ENCODE assay signal across 9 cellular contexts in the genomic region with DNA sequence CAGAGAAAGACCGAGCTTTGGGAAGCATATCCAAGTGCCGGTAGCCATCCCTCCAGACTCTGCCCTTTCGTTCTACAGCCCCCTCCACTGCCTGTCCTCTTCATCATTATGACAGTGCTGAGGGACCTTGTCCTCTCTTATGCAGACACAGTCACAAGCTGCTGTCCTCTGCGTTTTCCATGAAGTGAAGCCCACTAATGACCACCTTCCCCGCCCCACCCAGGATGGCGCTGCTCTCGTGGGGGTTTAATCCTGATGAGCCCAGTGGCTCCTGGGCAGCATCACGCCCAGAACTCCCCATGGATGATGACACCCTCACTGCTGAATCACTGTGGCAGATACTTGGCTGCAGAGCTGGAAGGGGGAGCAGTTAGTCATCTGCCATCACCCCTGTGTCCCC.
"Had no signal": no experiment of that assay in that cellular context is flagged by ENCODE, and none has a peak within 500 bp of the region (broad histone marks: within the 10 kb centered on the region; RNA-seq: fewer than 3 reads in every experiment).

No MANE protein-coding gene starts in this region.

- DNase-seq: GM23248, GOT3, H7, H9, HCEC 1CT, HFFc6 had no signal

- H3K4me1 ChIP-seq: HAP-1 had no signal

- H3K4me3 Mint-ChIP-seq: GM23338, H9, HFFc6 had no signal

- H3K9me3 Mint-ChIP-seq: HFFc6 had no signal

- ATAC-seq: GM23338, HCT116 had no signal

- H3K27ac ChIP-seq: GM23248 had no signal

- H3K27ac Mint-ChIP-seq: GM23338, H9, HFFc6 had no signal

- H3K4me3 ChIP-seq: GM23248, GM23338, HAP-1 had no signal
